In genomic region chr17:65811043-65811442, GRCh38 we compare ENCODE assay signal across 24 cellular contexts.
"Had no signal": no experiment of that assay in that cellular context is flagged by ENCODE, and none has a peak within 500 bp of the region (broad histone marks: within the 10 kb centered on the region; RNA-seq: fewer than 3 reads in every experiment).

No MANE protein-coding gene starts in this region.

- DNase-seq: activated CD4-positive, alpha-beta memory T cell treated with anti-CD3 and anti-CD28 coated beads, Interleukin-2, amount 10 ng/mL, durations not matched to agents 7 days and 5 days; activated CD4-positive, alpha-beta T cell treated with anti-CD3 and anti-CD28 coated beads for 4 hours; activated CD4-positive, alpha-beta T cell treated with anti-CD3 and anti-CD28 coated beads, Interleukin-2, amount 10 ng/mL, durations not matched to agents 7 days and 5 days; activated CD4-positive, alpha-beta T cell treated with anti-CD3 and anti-CD28 coated beads, Interleukin-2, amount 50 U/mL, for 4 hours; activated CD4-positive, CD25-positive, alpha-beta regulatory T cell; activated CD4-positive, CD25-positive, alpha-beta regulatory T cell treated with anti-CD3 and anti-CD28 coated beads, Interleukin-2, amount 50 U/mL, for 72 hours; activated CD8-positive, alpha-beta memory T cell treated with anti-CD3 and anti-CD28 coated beads, Interleukin-2, amount 50 U/mL, for 48 hours; activated gamma-delta T cell; activated naive CD4-positive, alpha-beta T cell; activated naive CD4-positive, alpha-beta T cell treated with anti-CD3 and anti-CD28 coated beads, Interleukin-2, amount 10 ng/mL, durations not matched to agents 7 days and 5 days; activated naive CD8-positive, alpha-beta T cell treated with anti-CD3 and anti-CD28 coated beads, Interleukin-2, amount 10 ng/mL, durations not matched to agents 7 days and 5 days; activated T-cell treated with anti-CD3 and anti-CD28 coated beads for 4 hours; activated T-cell treated with anti-CD3 and anti-CD28 coated beads, Interleukin-2, amount 50 U/mL, for 24 hours; activated T-cell treated with anti-CD3 and anti-CD28 coated beads, Interleukin-2, amount 50 U/mL, for 72 hours; brain microvascular endothelial cell; dorsolateral prefrontal cortex; effector memory CD4-positive, alpha-beta T cell; erythroblast; foreskin keratinocyte; gastrocnemius medialis; T-helper 2 cell had no signal

- H3K36me3 Mint-ChIP-seq: activated naive CD4-positive, alpha-beta T cell treated with anti-CD3 and anti-CD28 coated beads, Interleukin-2, amount 10 ng/mL, durations not matched to agents 7 days and 5 days; activated naive CD8-positive, alpha-beta T cell treated with anti-CD3 and anti-CD28 coated beads, Interleukin-2, amount 10 ng/mL, durations not matched to agents 7 days and 5 days had no signal

- H3K27me3 Mint-ChIP-seq: activated naive CD4-positive, alpha-beta T cell treated with anti-CD3 and anti-CD28 coated beads, Interleukin-2, amount 10 ng/mL, durations not matched to agents 7 days and 5 days; dendritic cell treated with granulocyte-macrophage colony-stimulating factor and Interleukin-4, amounts not matched to agents 40 ng/mL and 50 ng/mL, for 4 days had no signal

- H3K4me3 Mint-ChIP-seq: activated CD4-positive, alpha-beta memory T cell treated with anti-CD3 and anti-CD28 coated beads, Interleukin-2, amount 10 ng/mL, durations not matched to agents 7 days and 5 days; activated CD4-positive, alpha-beta T cell treated with anti-CD3 and anti-CD28 coated beads, Interleukin-2, amount 10 ng/mL, durations not matched to agents 7 days and 5 days; activated naive CD4-positive, alpha-beta T cell treated with anti-CD3 and anti-CD28 coated beads, Interleukin-2, amount 10 ng/mL, durations not matched to agents 7 days and 5 days; activated naive CD8-positive, alpha-beta T cell treated with anti-CD3 and anti-CD28 coated beads, Interleukin-2, amount 10 ng/mL, durations not matched to agents 7 days and 5 days; activated T-cell treated with anti-CD3 and anti-CD28 coated beads, Interleukin-2, amount 50 U/mL, for 24 hours; activated T-cell treated with anti-CD3 and anti-CD28 coated beads, Interleukin-2, amount 50 U/mL, for 72 hours; central memory CD8-positive, alpha-beta T cell; dendritic cell treated with granulocyte-macrophage colony-stimulating factor and Interleukin-4, amounts not matched to agents 40 ng/mL and 50 ng/mL, for 4 days had no signal

- H3K27ac Mint-ChIP-seq: activated CD4-positive, alpha-beta memory T cell treated with anti-CD3 and anti-CD28 coated beads, Interleukin-2, amount 10 ng/mL, durations not matched to agents 7 days and 5 days; activated CD4-positive, alpha-beta T cell treated with anti-CD3 and anti-CD28 coated beads, Interleukin-2, amount 10 ng/mL, durations not matched to agents 7 days and 5 days; activated naive CD4-positive, alpha-beta T cell treated with anti-CD3 and anti-CD28 coated beads, Interleukin-2, amount 10 ng/mL, durations not matched to agents 7 days and 5 days; activated naive CD4-positive, alpha-beta T cell treated with anti-CD3 and anti-CD28 coated beads, Interleukin-2, amount 50 U/mL, for 72 hours; activated naive CD8-positive, alpha-beta T cell treated with anti-CD3 and anti-CD28 coated beads, Interleukin-2, amount 10 ng/mL, durations not matched to agents 7 days and 5 days; activated T-cell treated with anti-CD3 and anti-CD28 coated beads, Interleukin-2, amount 50 U/mL, for 24 hours; activated T-cell treated with anti-CD3 and anti-CD28 coated beads, Interleukin-2, amount 50 U/mL, for 72 hours; dendritic cell treated with granulocyte-macrophage colony-stimulating factor and Interleukin-4, amounts not matched to agents 40 ng/mL and 50 ng/mL, for 4 days had no signal

- H3K4me1 Mint-ChIP-seq: activated CD4-positive, alpha-beta memory T cell treated with anti-CD3 and anti-CD28 coated beads, Interleukin-2, amount 10 ng/mL, durations not matched to agents 7 days and 5 days; activated CD4-positive, alpha-beta T cell treated with anti-CD3 and anti-CD28 coated beads, Interleukin-2, amount 10 ng/mL, durations not matched to agents 7 days and 5 days; activated naive CD4-positive, alpha-beta T cell treated with anti-CD3 and anti-CD28 coated beads, Interleukin-2, amount 10 ng/mL, durations not matched to agents 7 days and 5 days; activated naive CD8-positive, alpha-beta T cell treated with anti-CD3 and anti-CD28 coated beads, Interleukin-2, amount 10 ng/mL, durations not matched to agents 7 days and 5 days; central memory CD8-positive, alpha-beta T cell had no signal

- ATAC-seq: activated naive CD4-positive, alpha-beta T cell treated with anti-CD3 and anti-CD28 coated beads, Interleukin-2, amount 50 U/mL, for 72 hours; activated T-cell treated with anti-CD3 and anti-CD28 coated beads, Interleukin-2, amount 50 U/mL, for 72 hours; foreskin keratinocyte; gastrocnemius medialis had no signal
